Comparison of ENCODE assay signal across 1 cellular context in genomic region chr11:47257518-47258316, GRCh38.
A peak's percentile ranks its signal among the peaks of the same experiment; 100 is the strongest.
TF ChIP-seq lines count a peak whose summit lies in the region.

Gene NR1H3 (plus strand): TSS chr11:47257996. CDS start chr11:47259217, 1,221 bp downstream.

TF ChIP-seq in HepG2, 621 proteins besides CTCF, POLR2A, EP300 and RAD21 (continued from another document and continues in another):
- TF ChIP-seq ZFP91 (CRISPR knock-in tag; IDR thresholded peaks at IDR 0.05; ENCODE audit: borderline replicate concordance): peak; percentile 60; the same call in 1 of the 2 replicates
- TF ChIP-seq CREM (IDR thresholded peaks at IDR 0.05): peak; percentile 55; the same call in 1 of the 2 replicates
- TF ChIP-seq CREM (CRISPR knock-in tag; IDR thresholded peaks at IDR 0.05): no peak
- TF ChIP-seq ZNF589 (CRISPR knock-in tag; conservative IDR thresholded peaks at IDR 0.05): 0 out of 2 replicates have a peak, but pooled peaks have one; percentile 25
- TF ChIP-seq MYNN (CRISPR knock-in tag; IDR thresholded peaks at IDR 0.05; ENCODE audit: low read depth): no peak
- TF ChIP-seq ELF1 (CRISPR knock-in tag; IDR thresholded peaks at IDR 0.05): peak; percentile 44; the same call in 1 of the 2 replicates
- peak; percentile 84 for TF ChIP-seq PATZ1 (CRISPR knock-in tag; IDR thresholded peaks at IDR 0.05)
- TF ChIP-seq ZNF281 (CRISPR knock-in tag; IDR thresholded peaks at IDR 0.05; ENCODE audit: borderline replicate concordance): peak; percentile 62; the same call in 1 of the 2 replicates
- peak; percentile 67; the same call in 1 of the 2 replicates for TF ChIP-seq CSRNP1 (CRISPR knock-in tag; IDR thresholded peaks at IDR 0.05)
- TF ChIP-seq FOXA3 (CRISPR knock-in tag; IDR thresholded peaks at IDR 0.05): peak; percentile 6; the same call in 1 of the 2 replicates
- TF ChIP-seq SIN3A (IDR thresholded peaks at IDR 0.05; ENCODE audit: borderline replicate concordance, low read depth, low read length): 0 out of 2 replicates have a peak, but pooled peaks have one; percentile 31
- no peak for TF ChIP-seq ATF2 (CRISPR knock-in tag; IDR thresholded peaks at IDR 0.05)
- TF ChIP-seq AKNA (CRISPR knock-in tag; IDR thresholded peaks at IDR 0.05; ENCODE audit: borderline replicate concordance): no peak
- TF ChIP-seq BRD4 (CRISPR knock-in tag; IDR thresholded peaks at IDR 0.05): no peak
- peak; percentile 69; the same call in 1 of the 2 replicates for TF ChIP-seq RXRA (CRISPR knock-in tag; IDR thresholded peaks at IDR 0.05)
- TF ChIP-seq ARNTL (CRISPR knock-in tag; IDR thresholded peaks at IDR 0.05): 0 out of 2 replicates have a peak, but pooled peaks have one; percentile 36
- 0 out of 2 replicates have a peak, but pooled peaks have one; percentile 11 for TF ChIP-seq SNAI1 (CRISPR knock-in tag; IDR thresholded peaks at IDR 0.05; ENCODE audit: borderline replicate concordance)
- TF ChIP-seq MAZ (IDR thresholded peaks at IDR 0.05; ENCODE audit: borderline replicate concordance, low read depth, low read length): no peak
- peak; percentile 65; the same call in 1 of the 2 replicates for TF ChIP-seq MAZ (CRISPR knock-in tag; IDR thresholded peaks at IDR 0.05; ENCODE audit: low read depth)
- TF ChIP-seq ARID5B (CRISPR knock-in tag; IDR thresholded peaks at IDR 0.05): peak; percentile 66
- peak; percentile 81 for TF ChIP-seq ZNF143 (CRISPR knock-in tag; IDR thresholded peaks at IDR 0.05)
- peak; percentile 59 for TF ChIP-seq ZBTB26 (CRISPR knock-in tag; IDR thresholded peaks at IDR 0.05; ENCODE audit: borderline replicate concordance)
- peak; percentile 52 for TF ChIP-seq SALL1 (CRISPR knock-in tag; IDR thresholded peaks at IDR 0.05)
- no peak for TF ChIP-seq KLF13 (CRISPR knock-in tag; IDR thresholded peaks at IDR 0.05)
- TF ChIP-seq PITX1 (CRISPR knock-in tag; IDR thresholded peaks at IDR 0.05): peak; percentile 58; the same call in 1 of the 2 replicates
- TF ChIP-seq GPN1 (CRISPR knock-in tag; IDR thresholded peaks at IDR 0.05; ENCODE audit: borderline replicate concordance): no peak
- TF ChIP-seq HNRNPK (IDR thresholded peaks at IDR 0.05; ENCODE audit: low read depth, low read length, poor library complexity, severe bottlenecking): no peak
- TF ChIP-seq ASH2L (IDR thresholded peaks at IDR 0.05; ENCODE audit: insufficient read length, low read depth, low read length): peak; percentile 70
- TF ChIP-seq NR2F6 (IDR thresholded peaks at IDR 0.05): peak; percentile 41; the same call in 1 of the 2 replicates
- TF ChIP-seq NR2F6 (CRISPR knock-in tag; IDR thresholded peaks at IDR 0.05): peak; percentile 41; the same call in 1 of the 2 replicates
- no peak for TF ChIP-seq ZNF260 (CRISPR knock-in tag; IDR thresholded peaks at IDR 0.05; ENCODE audit: borderline replicate concordance, low read depth)
- peak; percentile 29; the same call in 1 of the 2 replicates for TF ChIP-seq SP5 (CRISPR knock-in tag; IDR thresholded peaks at IDR 0.05; ENCODE audit: borderline replicate concordance, low read depth)
- TF ChIP-seq FOSL2 (CRISPR knock-in tag; IDR thresholded peaks at IDR 0.05): peak; percentile 42; the same call in 1 of the 2 replicates
- TF ChIP-seq CCDC6 (CRISPR knock-in tag; IDR thresholded peaks at IDR 0.05): peak; percentile 41; the same call in 1 of the 2 replicates
- peak; percentile 44; the same call in 1 of the 2 replicates for TF ChIP-seq ZGPAT (CRISPR knock-in tag; IDR thresholded peaks at IDR 0.05)
